8 cellular contexts compared by ENCODE assay signal in genomic region chr1:149558350-149558825, GRCh38. TPM values are rescaled to one million over a fixed set of nuclear protein-coding genes. Genes with fewer than 3 reads are reported as not detected.
A peak's percentile ranks its signal among the peaks of the same experiment; 100 is the strongest.
DNase-seq lines count a peak whose midpoint lies in the region; ATAC-seq and TF ChIP-seq lines count a peak whose summit lies in the region.
"Not testable (repeated sequence)": the region's sequence is repeated elsewhere in the genome, so short reads cannot be mapped to it uniquely, and the experiment has no call there.

No MANE protein-coding gene starts in this region.

- H3K36me3 ChIP-seq in GM06990 (ENCODE audit: control insufficient read depth, insufficient read depth, low read length); RWPE2 (ENCODE audit: low read depth); mucosa of rectum (ENCODE audit: control insufficient read depth in 2 of 2, insufficient read depth in 2 of 2, low read length in 2 of 2); thyroid gland: not testable (repeated sequence)

- H3K27me3 ChIP-seq in GM06990 (replicated peaks; ENCODE audit: control insufficient read depth, insufficient read depth, low read length); RWPE2 (ENCODE audit: insufficient read depth, poor library complexity, severe bottlenecking); mucosa of rectum (ENCODE audit: control insufficient read depth in 2 of 2, insufficient read depth in 2 of 2, low read length in 2 of 2); thyroid gland: not testable (repeated sequence)

- H3K27ac ChIP-seq in RWPE2 (ENCODE audit: poor library complexity, severe bottlenecking); thyroid gland: not testable (repeated sequence)
- peak overlapping the region; percentile 27 to 32 for H3K27ac ChIP-seq in mucosa of rectum (ENCODE audit: low read depth in 2 of 2, low read length in 2 of 2)

- intact Hi-C loops in Right ventricle myocardium superior (cut with DNase I); thyroid gland (cut with DNase I): not testable (repeated sequence)

- TF ChIP-seq POLR2A in thyroid gland (IDR thresholded peaks at IDR 0.05), result not testable (repeated sequence)

- WGBS in thyroid gland, 2 donors, result 0 to 3% methylated on average over 5 to 8 of the region's 36 CpGs

- not testable (repeated sequence) for TF ChIP-seq CTCF in GM06990 (IDR thresholded peaks at IDR 0.05; ENCODE audit: insufficient read depth, low read length, poor library complexity, severe bottlenecking)
- TF ChIP-seq CTCF in RWPE2 (IDR thresholded peaks at IDR 0.05; ENCODE audit: poor library complexity, severe bottlenecking), result peak; percentile 34
- peak in 1 of 6 experiments; percentile 19 for TF ChIP-seq CTCF in thyroid gland (IDR thresholded peaks at IDR 0.05)

- H3K4me3 ChIP-seq in GM06990 (replicated peaks; ENCODE audit: low read depth, low read length) (peak overlapping the region; percentile 48), RWPE2 (ENCODE audit: severe bottlenecking) (peak overlapping the region; percentile 30), mucosa of rectum (ENCODE audit: low read length in 2 of 2) (peak overlapping the region in 1 of 2 donors; percentile 70)
- not testable (repeated sequence) for H3K4me3 ChIP-seq in thyroid gland (replicated peaks in 1 of 3)

- H3K9ac ChIP-seq in mucosa of rectum (ENCODE audit: low read depth in 1 of 2, low read length in 2 of 2), result peak overlapping the region in 1 of 2 donors; percentile 27

- DNase-seq in GM06990 (ENCODE audit: extremely low read depth, insufficient read length), result not testable (repeated sequence)
- DNase-seq in RWPE2 (ENCODE audit: low spot score) (peak; percentile 27), activated T-cell treated with anti-CD3 and anti-CD28 coated beads for 24 hours (ENCODE audit: low read depth) (peak; percentile 63), Right ventricle myocardium superior (peak; percentile 44), thyroid gland (peak; percentile 6 to 41)
- peak; percentile 57 for DNase-seq in central memory CD4-positive, alpha-beta T cell
- peak; percentile 38 to 39 for DNase-seq in stimulated activated CD4-positive, alpha-beta T cell treated with anti-CD3 and anti-CD28 coated beads, Interleukin-15, amount 100 ng/mL, for 48 hours (ENCODE audit: low read depth in 2 of 2)

- H3K9me3 ChIP-seq in RWPE2 (ENCODE audit: severe bottlenecking); mucosa of rectum (ENCODE audit: control insufficient read depth in 2 of 2, low read length in 2 of 2); thyroid gland: not testable (repeated sequence)

- H3K4me1 ChIP-seq in RWPE2 (ENCODE audit: insufficient read depth, poor library complexity, severe bottlenecking); mucosa of rectum (ENCODE audit: control insufficient read depth in 2 of 2, insufficient read depth in 2 of 2, low read length in 2 of 2); thyroid gland: not testable (repeated sequence)

- not testable (repeated sequence) for ATAC-seq in RWPE2 (ENCODE audit: low read depth); Right ventricle myocardium superior (ENCODE audit: poor library complexity)

RNA-seq across cellular contexts. Expression of gene PPIAL4C, which starts 25.3 kb away (rescaled TPM):
- total RNA-seq in Right ventricle myocardium superior (0.59 TPM), thyroid gland (not detected)
